16 cellular contexts compared by ENCODE assay signal in genomic region chr1:43747736-43748135, GRCh38. TPM values are rescaled to one million over a fixed set of nuclear protein-coding genes. Genes with fewer than 3 reads are reported as not detected.
DNase-seq lines count a peak whose midpoint lies in the region; ATAC-seq and TF ChIP-seq lines count a peak whose summit lies in the region.
"Had no signal": no experiment of that assay in that cellular context is flagged by ENCODE, and none has a peak within 500 bp of the region (broad histone marks: within the 10 kb centered on the region; RNA-seq: fewer than 3 reads in every experiment).

No MANE protein-coding gene starts in this region.

- H2BK5ac ChIP-seq in mesendoderm (ENCODE audit: low read length) = no peak overlapping the region

- no peak overlapping the region for H3K27ac Mint-ChIP-seq in activated naive CD4-positive, alpha-beta T cell treated with anti-CD3 and anti-CD28 coated beads for 36 hours
- H3K27ac Mint-ChIP-seq: CD14-positive monocyte; CD8-positive, alpha-beta T cell had no signal

- no peak overlapping the region for H2AFZ ChIP-seq in mammary epithelial cell (ENCODE audit: low read depth, low read length)

- no peaks in the 10 kb centered on the region for H3K4me1 Mint-ChIP-seq in activated naive CD4-positive, alpha-beta T cell treated with anti-CD3 and anti-CD28 coated beads for 36 hours (ENCODE audit: low read depth)
- H3K4me1 Mint-ChIP-seq: CD14-positive monocyte had no signal

- H3K36me3 Mint-ChIP-seq in activated naive CD4-positive, alpha-beta T cell treated with anti-CD3 and anti-CD28 coated beads for 36 hours (ENCODE audit: low read depth) = peaks cover 11% of the 10 kb centered on the region

- H2AK5ac ChIP-seq in mesendoderm (ENCODE audit: low read length) = no peak overlapping the region

- no peak overlapping the region for H3K4ac ChIP-seq in mesendoderm (ENCODE audit: low read depth, low read length)

- no peaks in the 10 kb centered on the region for H3K79me1 ChIP-seq in mesendoderm (ENCODE audit: low read length)

- H3K56ac ChIP-seq in mesendoderm (ENCODE audit: low read length) = no peak overlapping the region

- no peaks in the 10 kb centered on the region for H4K20me1 ChIP-seq in mammary epithelial cell (ENCODE audit: insufficient read depth, low read length)

- H3K9ac ChIP-seq in mammary epithelial cell (ENCODE audit: insufficient read depth, low read length) (no peak overlapping the region), mesendoderm (ENCODE audit: low read length) (no peak overlapping the region)

- H3K27me3 ChIP-seq in mammary epithelial cell (ENCODE audit: insufficient read depth, low read length) (no peaks in the 10 kb centered on the region), mesendoderm (ENCODE audit: insufficient read depth, low read length, poor library complexity) (no peaks in the 10 kb centered on the region)

- H3K27ac ChIP-seq in mammary epithelial cell (ENCODE audit: insufficient read depth, low read depth, low read length) (no peak overlapping the region), mesendoderm (ENCODE audit: low read depth, low read length) (no peak overlapping the region)
- H3K27ac ChIP-seq: 22Rv1 had no signal

- H3K36me3 ChIP-seq in mammary epithelial cell (ENCODE audit: insufficient read depth, low read length) = peaks cover 2% of the 10 kb centered on the region
- no peaks in the 10 kb centered on the region for H3K36me3 ChIP-seq in mesendoderm (ENCODE audit: control insufficient read depth, insufficient read depth, low read length)

- CTCF ChIA-PET in mammary epithelial cell (lab: Charles Lee; ENCODE audit: low non-redundant PET) = no interaction called here
- CTCF ChIA-PET in activated naive CD4-positive, alpha-beta T cell treated with anti-CD3 and anti-CD28 coated beads for 36 hours (lab: Charles Lee) = no interaction called here

- H3K79me2 ChIP-seq in mammary epithelial cell (ENCODE audit: insufficient read depth, low read length) (no peaks in the 10 kb centered on the region), mesendoderm (ENCODE audit: control insufficient read depth, insufficient read depth, low read length) (no peaks in the 10 kb centered on the region)

- H3K4me3 ChIP-seq in mammary epithelial cell (replicated peaks in 1 of 3; ENCODE audit: insufficient read depth in 1 of 3, low read depth in 2 of 3, low read length in 3 of 3) (no peak overlapping the region), mesendoderm (ENCODE audit: low read length) (no peak overlapping the region)

- H3K18ac ChIP-seq in mesendoderm (ENCODE audit: low read length) = no peak overlapping the region

- dilution Hi-C loops in mammary epithelial cell (cut with HindIII; ENCODE audit: low sequenced_read_pairs) = no loop called here

- no peak for TF ChIP-seq CTCF in mammary epithelial cell (conservative IDR thresholded peaks at IDR 0.05 in 1 of 2, IDR thresholded peaks at IDR 0.05 in 1 of 2; ENCODE audit: extremely low read depth in 1 of 2, insufficient read depth in 1 of 2, low read depth in 1 of 2, low read length in 2 of 2)

- in situ Hi-C loops in mammary epithelial cell (cut with MboI; ENCODE audit: low sequenced_read_pairs in 2 of 2) = no loop called here

- H2BK15ac ChIP-seq in mesendoderm (replicated peaks; ENCODE audit: low read depth) = no peak overlapping the region

- DNase-seq in NCI-H82 (lab: John Stamatoyannopoulos, UW) (peak; percentile 13), NCI-H82 treated with DMSO at 0.1 percent for 48 hours (lab: John Stamatoyannopoulos, UW; ENCODE audit: unreplicated experiment) (no peak), RKO (ENCODE audit: low spot score) (peak; percentile 25), mammary epithelial cell (peak; percentile 50), mesendoderm (peak; percentile 6), NCI-H187 treated with DMSO at 0.1 percent for 48 hours (lab: John Stamatoyannopoulos, UW) (no peak)
- no peak for DNase-seq in activated naive CD4-positive, alpha-beta T cell treated with anti-CD3 and anti-CD28 coated beads for 36 hours
- DNase-seq: CD8-positive, alpha-beta T cell; COR-L47; DMS153; DMS79 treated with DMSO at 0.1 percent for 48 hours; GF-D8 had no signal

- no peak overlapping the region for H4K8ac ChIP-seq in mesendoderm (ENCODE audit: low read depth, low read length)

- no peak overlapping the region for H3K23ac ChIP-seq in mesendoderm (ENCODE audit: low read length)

- intact Hi-C loops in mammary epithelial cell (cut with micrococcal nuclease) = no loop called here
- intact Hi-C loops in activated naive CD4-positive, alpha-beta T cell treated with anti-CD3 and anti-CD28 coated beads for 36 hours (cut with micrococcal nuclease) = no loop called here

- no peak overlapping the region for H3K4me3 Mint-ChIP-seq in activated naive CD4-positive, alpha-beta T cell treated with anti-CD3 and anti-CD28 coated beads for 36 hours
- H3K4me3 Mint-ChIP-seq: CD14-positive monocyte; CD8-positive, alpha-beta T cell had no signal

- H3K9me3 Mint-ChIP-seq in activated naive CD4-positive, alpha-beta T cell treated with anti-CD3 and anti-CD28 coated beads for 36 hours = no peaks in the 10 kb centered on the region
- H3K9me3 Mint-ChIP-seq: CD8-positive, alpha-beta T cell had no signal

- H3K9me3 ChIP-seq in mammary epithelial cell (replicated peaks; ENCODE audit: insufficient read depth, low read length) = no peaks in the 10 kb centered on the region

- 81% methylated on average over 4 of the region's 4 CpGs for WGBS in mammary epithelial cell (ENCODE audit: low coverage, missing lambda C conversion rate)
- no CpG with 5 or more reads among the region's 4 CpGs for WGBS in mesendoderm (ENCODE audit: extremely low coverage, insufficient coverage, low lambda C conversion rate)

- H3K4me1 ChIP-seq in mammary epithelial cell (ENCODE audit: insufficient read depth, low read length) = no peaks in the 10 kb centered on the region
- H3K4me1 ChIP-seq in mesendoderm (ENCODE audit: control insufficient read depth, low read depth, low read length) = no peaks in the 10 kb centered on the region

- no peak for ATAC-seq in GM19452 (IDR thresholded peaks at IDR 0.05; ENCODE audit: unreplicated experiment)
- ATAC-seq: CD8-positive, alpha-beta T cell; HCT116 had no signal

- no TSS peak for BruUV-seq in mammary epithelial cell (replicated peaks; lab: Mats Ljungman, UMichigan)

- H3K4me2 ChIP-seq in mammary epithelial cell (ENCODE audit: insufficient read depth, low read depth, low read length) (no peak overlapping the region), mesendoderm (ENCODE audit: low read length) (no peak overlapping the region)

- no peaks in the 10 kb centered on the region for H3K27me3 Mint-ChIP-seq in activated naive CD4-positive, alpha-beta T cell treated with anti-CD3 and anti-CD28 coated beads for 36 hours (ENCODE audit: low read depth)

- no peak overlapping the region for H4K5ac ChIP-seq in mesendoderm (ENCODE audit: low read length)

- H2BK120ac ChIP-seq in mesendoderm (ENCODE audit: low read depth, low read length) = no peak overlapping the region

RNA-seq across cellular contexts. Expression of gene ST3GAL3, which starts 40.4 kb away (rescaled TPM):
- 10 to 100 TPM; 10.7 to 20.2 TPM for total RNA-seq in mammary epithelial cell
- 7.8 TPM for polyA plus RNA-seq in mammary epithelial cell
- polyA minus RNA-seq in mammary epithelial cell = 60.4 TPM
- polyA plus RNA-seq in mesendoderm (2013, experiment 1 of 2) = 2.9 TPM
- polyA plus RNA-seq in mesendoderm (2013, experiment 2 of 2) = 3.0 TPM
- 10 to 100 TPM; 14.2 to 17.8 TPM for total RNA-seq in activated naive CD4-positive, alpha-beta T cell treated with anti-CD3 and anti-CD28 coated beads for 36 hours

Comparison
In these comparisons a context has a peak if more than half of its experiments do, and no peak if none do; other contexts are left out.
1. DNase-seq: peak in NCI-H82 (single experiment), RKO (single experiment), mammary epithelial cell (single experiment) and mesendoderm (single experiment); none in NCI-H82 treated with DMSO at 0.1 percent for 48 hours (single experiment), NCI-H187 treated with DMSO at 0.1 percent for 48 hours (single experiment) and activated naive CD4-positive, alpha-beta T cell treated with anti-CD3 and anti-CD28 coated beads for 36 hours (single experiment).